1 cellular context compared by ENCODE assay signal in genomic region chr10:48701139-48701901, GRCh38.
TF ChIP-seq lines count a peak whose summit lies in the region.

No MANE protein-coding gene starts in this region.

TF ChIP-seq in K562, 482 proteins besides CTCF, POLR2A, EP300 and RAD21 (continued from another document):
- no peak for TF ChIP-seq SFPQ (IDR thresholded peaks at IDR 0.05; ENCODE audit: low read depth, low read length)
- no peak for TF ChIP-seq TAF1 (IDR thresholded peaks at IDR 0.05; ENCODE audit: control insufficient read depth, extremely low read depth, insufficient read depth, low read length, severe bottlenecking)
- no peak for TF ChIP-seq USF2 (CRISPR knock-in tag; IDR thresholded peaks at IDR 0.05)
